In genomic region chr19:31386806-31387205, GRCh38 we compare ENCODE assay signal across 29 cellular contexts. TPM values are rescaled to one million over a fixed set of nuclear protein-coding genes. Genes with fewer than 3 reads are reported as not detected.
"Had no signal": no experiment of that assay in that cellular context is flagged by ENCODE, and none has a peak within 500 bp of the region (broad histone marks: within the 10 kb centered on the region; RNA-seq: fewer than 3 reads in every experiment).

No MANE protein-coding gene starts in this region.

- H3K9me3 ChIP-seq: ascending aorta had no signal

- H3K4me1 ChIP-seq: ascending aorta had no signal

- H3K36me3 ChIP-seq: ascending aorta, cardiac muscle cell had no signal

- H3K27me3 ChIP-seq: ascending aorta, cardiac muscle cell had no signal

- ATAC-seq: activated CD8-positive, alpha-beta memory T cell treated with anti-CD3 and anti-CD28 coated beads, Interleukin-2, amount 10 ng/mL, durations not matched to agents 7 days and 5 days; activated CD8-positive, alpha-beta T cell treated with anti-CD3 and anti-CD28 coated beads, Interleukin-2, amount 10 ng/mL, durations not matched to agents 7 days and 5 days; activated naive CD8-positive, alpha-beta T cell treated with anti-CD3 and anti-CD28 coated beads, Interleukin-2, amount 50 U/mL, for 24 hours; T-helper 17 cell had no signal

- H3K27ac ChIP-seq: ascending aorta, cardiac muscle cell, VCaP had no signal

- DNase-seq: activated B cell treated with CpG ODN at 0.5 μM for 24 hours; activated CD4-positive, alpha-beta memory T cell treated with anti-CD3 and anti-CD28 coated beads, Interleukin-2, amount 10 ng/mL, durations not matched to agents 7 days and 5 days; activated CD4-positive, alpha-beta T cell treated with anti-CD3 and anti-CD28 coated beads for 48 hours; activated CD4-positive, alpha-beta T cell treated with anti-CD3 and anti-CD28 coated beads, Interleukin-2, amount 10 ng/mL, durations not matched to agents 7 days and 5 days; activated CD4-positive, alpha-beta T cell treated with anti-CD3 and anti-CD28 coated beads, Interleukin-2, amount 50 U/mL, for 48 hours; activated CD4-positive, CD25-positive, alpha-beta regulatory T cell treated with anti-CD3 and anti-CD28 coated beads, Interleukin-2, amount 50 U/mL, for 72 hours; activated CD8-positive, alpha-beta memory T cell treated with anti-CD3 and anti-CD28 coated beads for 24 hours; activated CD8-positive, alpha-beta memory T cell treated with anti-CD3 and anti-CD28 coated beads, Interleukin-2, amount 10 ng/mL, durations not matched to agents 7 days and 5 days; activated CD8-positive, alpha-beta memory T cell treated with anti-CD3 and anti-CD28 coated beads, Interleukin-2, amount 50 U/mL, for 48 hours; activated CD8-positive, alpha-beta T cell treated with anti-CD3 and anti-CD28 coated beads, Interleukin-2, amount 10 ng/mL, durations not matched to agents 7 days and 5 days; activated effector memory CD4-positive, alpha-beta T cell treated with Interleukin-2 at 50 U/mL for 16 hours; activated gamma-delta T cell; activated naive CD4-positive, alpha-beta T cell treated with anti-CD3 and anti-CD28 coated beads, Interleukin-2, amount 10 ng/mL, durations not matched to agents 7 days and 5 days; activated naive CD4-positive, alpha-beta T cell treated with Interleukin-2 at 50 U/mL for 16 hours; activated naive CD8-positive, alpha-beta T cell treated with anti-CD3 and anti-CD28 coated beads, Interleukin-2, amount 10 ng/mL, durations not matched to agents 7 days and 5 days; activated naive CD8-positive, alpha-beta T cell treated with anti-CD3 and anti-CD28 coated beads, Interleukin-2, amount 50 U/mL, for 24 hours; activated T-cell treated with anti-CD3 and anti-CD28 coated beads, Interleukin-2, amount 50 U/mL, for 24 hours; activated T-cell treated with anti-CD3 and anti-CD28 coated beads, Interleukin-2, amount 50 U/mL, for 48 hours; amygdala; anterior cingulate cortex; caudate nucleus; cerebellar nuclear complex; T-helper 17 cell had no signal

- H3K4me3 ChIP-seq: ascending aorta, cardiac muscle cell had no signal

- FAIRE-seq: bronchial epithelial cell, colon, TTC549 had no signal

RNA-seq across cellular contexts. Expression of gene TSHZ3, which starts 37.6 kb away (rescaled TPM):
- total RNA-seq: activated B cell treated with CpG ODN at 0.5 μM for 24 hours had no signal
